Comparison of ENCODE assay signal across 31 cellular contexts in the genomic region with DNA sequence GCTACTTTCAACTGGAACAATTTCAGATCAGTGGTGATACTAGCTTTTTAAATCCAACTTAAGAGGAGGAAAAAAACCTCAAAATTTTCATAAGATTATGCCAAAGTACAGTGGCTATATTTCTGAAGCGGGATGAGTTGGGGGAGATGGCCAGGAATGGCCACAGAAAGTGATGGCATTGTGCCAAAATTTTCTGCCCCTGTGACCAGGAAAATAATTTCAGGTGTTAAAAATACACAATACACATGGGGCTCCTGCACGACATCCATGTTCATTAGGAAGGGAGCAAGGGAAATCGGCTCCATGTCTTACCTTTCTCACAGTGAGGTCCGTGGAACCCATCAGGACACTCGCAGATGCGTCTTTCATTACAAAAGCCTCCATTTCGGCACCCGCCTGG. TPM values are rescaled to one million over a fixed set of nuclear protein-coding genes. Genes with fewer than 3 reads are reported as not detected.
"Had no signal": no experiment of that assay in that cellular context is flagged by ENCODE, and none has a peak within 500 bp of the region (broad histone marks: within the 10 kb centered on the region; RNA-seq: fewer than 3 reads in every experiment).

No MANE protein-coding gene starts in this region.

- H3K9me2 ChIP-seq: SK-N-SH had no signal

- H3K9me3 ChIP-seq: Peyer's patch, SJSA1, SK-N-SH had no signal

- H3K4me1 ChIP-seq: Peyer's patch, SJSA1 had no signal

- H3K27ac Mint-ChIP-seq: T-helper 1 cell treated with Interleukin-12 subunit alpha and Interleukin-12 subunit beta and Interleukin-4 antibody, amounts not matched to agents 30 μg/mL and 1 μg/mL, for 36 hours had no signal

- DNase-seq: Karpas-422, MM.1S, MV-4-11, NCI-H1092, NCI-H1105, NCI-H1417 treated with DMSO at 0.1 percent for 48 hours, NCI-H1436 treated with DMSO at 0.1 percent for 48 hours, NCI-H1694 treated with DMSO at 0.1 percent for 48 hours, NCI-H187 treated with DMSO at 0.1 percent for 48 hours, NCI-H2029, NCI-H2081, NCI-H2171 treated with DMSO at 0.1 percent for 48 hours, NCI-H2227 treated with DMSO at 0.1 percent for 48 hours, NCI-H345, NCI-H446, NCI-H510A treated with DMSO at 0.1 percent for 48 hours, NCI-H524 treated with DMSO at 0.1 percent for 48 hours, NCI-H526 treated with DMSO at 0.1 percent for 48 hours, NCI-H774, Peyer's patch, Right ventricle myocardium superior, RPMI8226, SHP77 treated with DMSO at 0.1 percent for 48 hours, SK-N-SH, SW 1271, T-helper 1 cell had no signal

- H3K27me3 ChIP-seq: Peyer's patch had no signal

- H3K4me3 Mint-ChIP-seq: T-helper 1 cell treated with Interleukin-12 subunit alpha and Interleukin-12 subunit beta and Interleukin-4 antibody, amounts not matched to agents 30 μg/mL and 1 μg/mL, for 36 hours had no signal

- H3K36me3 ChIP-seq: Peyer's patch, SJSA1 had no signal

- H3K9me3 Mint-ChIP-seq: T-helper 1 cell treated with Interleukin-12 subunit alpha and Interleukin-12 subunit beta and Interleukin-4 antibody, amounts not matched to agents 30 μg/mL and 1 μg/mL, for 36 hours had no signal

- H3K27ac ChIP-seq: Peyer's patch, SJSA1 had no signal

- H3K9ac ChIP-seq: SK-N-SH had no signal

- H3K4me3 ChIP-seq: Peyer's patch, SJSA1 had no signal

- H3K4me2 ChIP-seq: SK-N-SH had no signal

RNA-seq across cellular contexts. Expression of a gene that starts 53.7 kb away (rescaled TPM):
- total RNA-seq: MCF 10A, NCI-H460, OCI-LY7, Right ventricle myocardium superior, SJSA1 had no signal
- polyA plus RNA-seq: SK-N-SH had no signal
